In the genomic region with DNA sequence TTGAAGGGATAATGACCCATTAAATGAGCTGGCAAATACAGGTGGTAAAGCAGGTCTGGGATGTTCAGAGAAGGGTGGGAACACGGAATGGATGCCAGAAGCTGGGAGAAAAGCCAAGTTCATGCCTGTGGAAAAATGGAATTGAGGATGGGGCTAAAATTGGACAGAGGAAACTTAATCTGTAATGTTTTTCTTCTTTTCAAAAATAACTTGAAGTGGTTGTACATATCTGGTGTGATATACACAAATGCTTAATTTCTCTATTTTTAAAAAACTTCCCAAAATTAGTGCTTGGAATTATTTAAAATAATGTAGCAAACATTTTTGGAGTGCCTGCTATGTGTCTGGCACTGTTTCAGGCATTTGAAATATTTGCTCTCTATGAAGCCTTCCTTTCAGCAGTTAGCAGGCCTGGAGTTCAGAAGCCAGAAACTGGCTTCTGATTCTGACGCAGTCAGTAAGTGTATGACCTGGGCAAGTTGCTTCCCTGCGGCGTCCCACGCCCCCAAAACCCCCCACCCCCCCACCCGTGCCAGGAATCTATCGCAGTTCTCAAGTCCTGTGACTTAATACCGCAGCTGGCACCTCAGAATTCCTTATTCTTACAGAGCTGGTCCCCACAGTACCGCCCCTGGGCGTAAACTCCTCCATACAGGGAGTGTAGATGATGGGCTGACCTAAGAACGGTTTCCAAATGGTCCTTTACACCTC, we compare ENCODE assay signal across 8 cellular contexts. TPM values are rescaled to one million over a fixed set of nuclear protein-coding genes. Genes with fewer than 3 reads are reported as not detected.
A peak's percentile ranks its signal among the peaks of the same experiment; 100 is the strongest.
DNase-seq lines count a peak whose midpoint lies in the region; ATAC-seq lines count a peak whose summit lies in the region.

No MANE protein-coding gene starts in this region.

- CTCF ChIA-PET in activated CD8-positive, alpha-beta memory T cell treated with anti-CD3 and anti-CD28 coated beads, Interleukin-2, amount 10 ng/mL, durations not matched to agents 7 days and 5 days (lab: Charles Lee) = interaction anchor here (0.7 to 4.4 kb wide), 6 partner anchors 19 to 248 kb away, joined by 3 to 25 read pairs (median 3); no protein-coding TSS in a partner anchor

- peaks cover 4% of the 10 kb centered on the region for H3K9me3 Mint-ChIP-seq in activated CD8-positive, alpha-beta memory T cell treated with anti-CD3 and anti-CD28 coated beads, Interleukin-2, amount 10 ng/mL, durations not matched to agents 7 days and 5 days (ENCODE audit: low read depth)
- no peaks in the 10 kb centered on the region for H3K9me3 Mint-ChIP-seq in activated T-cell treated with anti-CD3 and anti-CD28 coated beads, Interleukin-2, amount 50 U/mL, for 4 hours
- peaks cover 4% of the 10 kb centered on the region for H3K9me3 Mint-ChIP-seq in stimulated activated effector memory CD8-positive, alpha-beta T cell treated with anti-CD3 and anti-CD28 coated beads, Interleukin-12 subunit alpha, Interleukin-12 subunit beta, amount 100 ng/mL, for 72 hours

- H3K36me3 Mint-ChIP-seq in activated CD8-positive, alpha-beta memory T cell treated with anti-CD3 and anti-CD28 coated beads, Interleukin-2, amount 10 ng/mL, durations not matched to agents 7 days and 5 days = peaks cover 23% of the 10 kb centered on the region
- H3K36me3 Mint-ChIP-seq in activated T-cell treated with anti-CD3 and anti-CD28 coated beads, Interleukin-2, amount 50 U/mL, for 4 hours (ENCODE audit: insufficient read depth) = peaks cover 12% of the 10 kb centered on the region
- H3K36me3 Mint-ChIP-seq in stimulated activated effector memory CD8-positive, alpha-beta T cell treated with anti-CD3 and anti-CD28 coated beads, Interleukin-12 subunit alpha, Interleukin-12 subunit beta, amount 100 ng/mL, for 72 hours = peaks cover 32% of the 10 kb centered on the region

- H3K27me3 Mint-ChIP-seq in activated CD8-positive, alpha-beta memory T cell treated with anti-CD3 and anti-CD28 coated beads, Interleukin-2, amount 10 ng/mL, durations not matched to agents 7 days and 5 days = no peaks in the 10 kb centered on the region
- H3K27me3 Mint-ChIP-seq in activated T-cell treated with anti-CD3 and anti-CD28 coated beads, Interleukin-2, amount 50 U/mL, for 4 hours (ENCODE audit: low read depth) = no peaks in the 10 kb centered on the region

- H3K4me3 Mint-ChIP-seq in activated CD8-positive, alpha-beta memory T cell treated with anti-CD3 and anti-CD28 coated beads, Interleukin-2, amount 10 ng/mL, durations not matched to agents 7 days and 5 days = peak overlapping the region; percentile 88
- peak overlapping the region; percentile 95 for H3K4me3 Mint-ChIP-seq in activated T-cell treated with anti-CD3 and anti-CD28 coated beads, Interleukin-2, amount 50 U/mL, for 4 hours
- H3K4me3 Mint-ChIP-seq in stimulated activated effector memory CD8-positive, alpha-beta T cell treated with anti-CD3 and anti-CD28 coated beads, Interleukin-12 subunit alpha, Interleukin-12 subunit beta, amount 100 ng/mL, for 72 hours = peak overlapping the region; percentile 84

- no peak for DNase-seq in activated CD8-positive, alpha-beta memory T cell treated with anti-CD3 and anti-CD28 coated beads, Interleukin-2, amount 10 ng/mL, durations not matched to agents 7 days and 5 days
- no peak for DNase-seq in activated CD8-positive, alpha-beta memory T cell treated with anti-CD3 and anti-CD28 coated beads, Interleukin-2, amount 50 U/mL, for 4 hours
- no peak for DNase-seq in activated T-cell treated with anti-CD3 and anti-CD28 coated beads, Interleukin-2, amount 50 U/mL, for 4 hours
- DNase-seq in hepatic stellate cell (ENCODE audit: low spot score) (peak; percentile 57), SHP77 (lab: John Stamatoyannopoulos, UW) (no peak)
- no peak for DNase-seq in stimulated activated effector memory CD8-positive, alpha-beta T cell treated with anti-CD3 and anti-CD28 coated beads, Interleukin-12 subunit alpha, Interleukin-12 subunit beta, amount 100 ng/mL, for 72 hours (ENCODE audit: low spot score in 2 of 2)

- H3K27ac Mint-ChIP-seq in activated CD8-positive, alpha-beta memory T cell treated with anti-CD3 and anti-CD28 coated beads, Interleukin-2, amount 10 ng/mL, durations not matched to agents 7 days and 5 days = peak overlapping the region; percentile 94
- H3K27ac Mint-ChIP-seq in stimulated activated effector memory CD8-positive, alpha-beta T cell treated with anti-CD3 and anti-CD28 coated beads, Interleukin-12 subunit alpha, Interleukin-12 subunit beta, amount 100 ng/mL, for 72 hours = peak overlapping the region; percentile 95

- peaks cover 30% of the 10 kb centered on the region for H3K4me1 Mint-ChIP-seq in activated CD8-positive, alpha-beta memory T cell treated with anti-CD3 and anti-CD28 coated beads, Interleukin-2, amount 10 ng/mL, durations not matched to agents 7 days and 5 days
- H3K4me1 Mint-ChIP-seq in activated T-cell treated with anti-CD3 and anti-CD28 coated beads, Interleukin-2, amount 50 U/mL, for 4 hours (ENCODE audit: low read depth) = peaks cover 39% of the 10 kb centered on the region
- peaks cover 41% of the 10 kb centered on the region for H3K4me1 Mint-ChIP-seq in stimulated activated effector memory CD8-positive, alpha-beta T cell treated with anti-CD3 and anti-CD28 coated beads, Interleukin-12 subunit alpha, Interleukin-12 subunit beta, amount 100 ng/mL, for 72 hours

- no peak for ATAC-seq in activated CD8-positive, alpha-beta memory T cell treated with anti-CD3 and anti-CD28 coated beads, Interleukin-2, amount 10 ng/mL, durations not matched to agents 7 days and 5 days
- no peak for ATAC-seq in activated T-cell treated with anti-CD3 and anti-CD28 coated beads, Interleukin-2, amount 50 U/mL, for 4 hours
- no peak for ATAC-seq in stimulated activated effector memory CD8-positive, alpha-beta T cell treated with anti-CD3 and anti-CD28 coated beads, Interleukin-12 subunit alpha, Interleukin-12 subunit beta, amount 100 ng/mL, for 72 hours
- ATAC-seq in HG03135 (IDR thresholded peaks at IDR 0.05; ENCODE audit: unreplicated experiment) (no peak), HG02852 (IDR thresholded peaks at IDR 0.05; ENCODE audit: unreplicated experiment) (no peak)

RNA-seq across cellular contexts. Expression of gene MALSU1, which starts 0.8 kb away (rescaled TPM):
- total RNA-seq in activated CD8-positive, alpha-beta memory T cell treated with anti-CD3 and anti-CD28 coated beads, Interleukin-2, amount 10 ng/mL, durations not matched to agents 7 days and 5 days = 10 to 100 TPM; 51.3 to 59.5 TPM
- total RNA-seq in activated T-cell treated with anti-CD3 and anti-CD28 coated beads, Interleukin-2, amount 50 U/mL, for 4 hours = 100 to 1,000 TPM in 2 of 3 donors, 10 to 100 TPM in 1; 96.5 to 121 (median 113) TPM

RNA-seq across cellular contexts. Expression of gene GPNMB, which starts 51.7 kb away (rescaled TPM):
- total RNA-seq in activated CD8-positive, alpha-beta memory T cell treated with anti-CD3 and anti-CD28 coated beads, Interleukin-2, amount 10 ng/mL, durations not matched to agents 7 days and 5 days = under 1 TPM; 0.41 to 0.82 TPM
- total RNA-seq in activated T-cell treated with anti-CD3 and anti-CD28 coated beads, Interleukin-2, amount 50 U/mL, for 4 hours = under 1 TPM; 0.26 to 0.94 (median 0.71) TPM
